Comparison of ENCODE assay signal across 28 cellular contexts in the genomic region with DNA sequence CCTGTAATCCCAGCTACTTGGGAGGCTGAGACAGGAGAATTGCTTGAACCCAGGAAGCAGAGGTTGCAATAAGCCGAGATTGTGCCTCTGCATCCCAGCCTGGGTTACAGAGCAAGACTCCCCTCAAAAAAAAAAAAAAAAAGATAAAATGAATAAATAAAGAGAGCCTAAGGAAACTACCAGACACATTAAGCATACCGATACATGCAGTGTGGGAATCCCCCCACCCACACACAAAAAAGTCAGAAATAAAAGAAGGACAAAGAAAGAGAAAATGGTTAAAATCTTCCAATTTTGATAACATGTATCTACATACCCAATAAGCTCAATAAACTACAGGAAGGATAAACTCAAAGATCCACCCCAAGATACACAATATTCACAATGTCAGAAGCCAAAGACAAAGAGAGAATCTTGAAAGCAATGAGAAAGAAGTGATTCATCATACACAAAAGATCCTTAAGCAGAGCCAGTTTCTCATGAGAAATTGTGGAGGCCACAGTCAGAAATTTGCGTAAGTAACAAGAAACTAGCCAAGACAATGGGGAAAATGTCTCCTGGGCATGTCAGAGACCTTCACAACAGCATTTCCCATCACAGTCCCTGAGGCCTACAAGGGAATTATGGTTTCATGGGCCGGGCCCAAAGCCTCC.
"Had no signal": no experiment of that assay in that cellular context is flagged by ENCODE, and none has a peak within 500 bp of the region (broad histone marks: within the 10 kb centered on the region; RNA-seq: fewer than 3 reads in every experiment).

No MANE protein-coding gene starts in this region.

- H3K4me3 ChIP-seq: ascending aorta, coronary artery, MG63 had no signal

- H3K27me3 ChIP-seq: ascending aorta, MG63 had no signal

- DNase-seq: activated CD4-positive, alpha-beta memory T cell treated with anti-CD3 and anti-CD28 coated beads, Interleukin-2, amount 10 ng/mL, durations not matched to agents 7 days and 5 days; activated CD4-positive, alpha-beta T cell treated with anti-CD3 and anti-CD28 coated beads for 1 hour; activated CD4-positive, alpha-beta T cell treated with anti-CD3 and anti-CD28 coated beads for 48 hours; activated CD4-positive, CD25-positive, alpha-beta regulatory T cell; activated CD8-positive, alpha-beta memory T cell treated with anti-CD3 and anti-CD28 coated beads for 24 hours; activated CD8-positive, alpha-beta memory T cell treated with anti-CD3 and anti-CD28 coated beads, Interleukin-2, amount 10 ng/mL, durations not matched to agents 7 days and 5 days; activated CD8-positive, alpha-beta memory T cell treated with anti-CD3 and anti-CD28 coated beads, Interleukin-2, amount 50 U/mL, for 48 hours; activated effector memory CD4-positive, alpha-beta T cell treated with anti-CD3 and anti-CD28 coated beads, Interleukin-2, amount 50 U/mL, for 16 hours; activated naive CD4-positive, alpha-beta T cell treated with Interleukin-2 at 50 U/mL for 16 hours; activated naive CD8-positive, alpha-beta T cell treated with anti-CD3 and anti-CD28 coated beads, Interleukin-2, amount 10 ng/mL, durations not matched to agents 7 days and 5 days; activated T-cell treated with anti-CD3 and anti-CD28 coated beads, Interleukin-2, amount 50 U/mL, for 72 hours; amygdala; MG63; NCI-H1048; NCI-H1105 treated with DMSO at 0.1 percent for 48 hours; NCI-H1436; NCI-H1694; NCI-H2029; NCI-H510A; NCI-H526; NCI-H748 treated with DMSO at 0.1 percent for 48 hours; NK-92 treated with Interleukin-12 subunit alpha and Interleukin-12 subunit beta, amount 100 ng/mL, for 24 hours; Right ventricle myocardium superior; T1000; WERI-Rb-1 had no signal

- H3K27ac ChIP-seq: ascending aorta, coronary artery, WERI-Rb-1 had no signal

- H3K4me1 ChIP-seq: ascending aorta had no signal

- H3K36me3 ChIP-seq: ascending aorta, MG63, WERI-Rb-1 had no signal

- ATAC-seq: activated CD8-positive, alpha-beta memory T cell treated with anti-CD3 and anti-CD28 coated beads, Interleukin-2, amount 10 ng/mL, durations not matched to agents 7 days and 5 days; activated T-cell treated with anti-CD3 and anti-CD28 coated beads, Interleukin-2, amount 50 U/mL, for 72 hours; activated T-helper 17 cell treated with anti-CD3 and anti-CD28 coated beads, Interleukin-2, amount 50 U/mL, for 72 hours had no signal

- H3K9me3 ChIP-seq: ascending aorta, MG63 had no signal
